ENCODE assay signal across 26 cellular contexts in genomic region chr1:96191165-96191564, GRCh38.
"Had no signal": no experiment of that assay in that cellular context is flagged by ENCODE, and none has a peak within 500 bp of the region (broad histone marks: within the 10 kb centered on the region; RNA-seq: fewer than 3 reads in every experiment).

No MANE protein-coding gene starts in this region.

- H3K27me3 ChIP-seq: brain microvascular endothelial cell, esophagus squamous epithelium had no signal

- H3K27ac Mint-ChIP-seq: activated CD4-positive, alpha-beta memory T cell treated with anti-CD3 and anti-CD28 coated beads, Interleukin-2, amount 10 ng/mL, durations not matched to agents 7 days and 5 days; activated CD4-positive, alpha-beta T cell treated with anti-CD3 and anti-CD28 coated beads, Interleukin-2, amount 10 ng/mL, durations not matched to agents 7 days and 5 days; activated naive CD8-positive, alpha-beta T cell; activated T-cell treated with anti-CD3 and anti-CD28 coated beads, Interleukin-2, amount 50 U/mL, for 24 hours; activated T-cell treated with anti-CD3 and anti-CD28 coated beads, Interleukin-2, amount 50 U/mL, for 72 hours; effector memory CD8-positive, alpha-beta T cell had no signal

- H3K4me3 ChIP-seq: esophagus squamous epithelium had no signal

- H3K36me3 ChIP-seq: brain microvascular endothelial cell, esophagus squamous epithelium had no signal

- H3K4me1 ChIP-seq: esophagus squamous epithelium had no signal

- H3K9me3 Mint-ChIP-seq: activated CD4-positive, alpha-beta memory T cell treated with anti-CD3 and anti-CD28 coated beads, Interleukin-2, amount 10 ng/mL, durations not matched to agents 7 days and 5 days had no signal

- H3K36me3 Mint-ChIP-seq: activated naive CD8-positive, alpha-beta T cell had no signal

- H3K27ac ChIP-seq: brain microvascular endothelial cell, epithelial cell of prostate, esophagus squamous epithelium had no signal

- H3K4me3 Mint-ChIP-seq: activated CD4-positive, alpha-beta memory T cell treated with anti-CD3 and anti-CD28 coated beads, Interleukin-2, amount 10 ng/mL, durations not matched to agents 7 days and 5 days; activated CD4-positive, alpha-beta T cell treated with anti-CD3 and anti-CD28 coated beads, Interleukin-2, amount 10 ng/mL, durations not matched to agents 7 days and 5 days; activated naive CD8-positive, alpha-beta T cell; activated T-cell treated with anti-CD3 and anti-CD28 coated beads, Interleukin-2, amount 50 U/mL, for 24 hours; activated T-cell treated with anti-CD3 and anti-CD28 coated beads, Interleukin-2, amount 50 U/mL, for 72 hours; central memory CD8-positive, alpha-beta T cell; effector memory CD8-positive, alpha-beta T cell had no signal

- DNase-seq: activated CD4-positive, alpha-beta memory T cell treated with anti-CD3 and anti-CD28 coated beads, Interleukin-2, amount 10 ng/mL, durations not matched to agents 7 days and 5 days; activated CD4-positive, alpha-beta T cell treated with anti-CD3 and anti-CD28 coated beads for 1 hour; activated CD4-positive, alpha-beta T cell treated with anti-CD3 and anti-CD28 coated beads for 4 hours; activated CD4-positive, alpha-beta T cell treated with anti-CD3 and anti-CD28 coated beads, Interleukin-2, amount 10 ng/mL, durations not matched to agents 7 days and 5 days; activated CD4-positive, alpha-beta T cell treated with anti-CD3 and anti-CD28 coated beads, Interleukin-2, amount 50 U/mL, for 4 hours; activated CD8-positive, alpha-beta memory T cell treated with anti-CD3 and anti-CD28 coated beads, Interleukin-2, amount 50 U/mL, for 48 hours; activated effector memory CD4-positive, alpha-beta T cell treated with Interleukin-2 at 50 U/mL for 16 hours; activated gamma-delta T cell treated with Interleukin-2 at 50 U/mL for 16 hours; activated naive CD4-positive, alpha-beta T cell treated with anti-CD3 and anti-CD28 coated beads, Interleukin-2, amount 50 U/mL, for 16 hours; activated naive CD4-positive, alpha-beta T cell treated with Interleukin-2 at 50 U/mL for 16 hours; activated T-cell treated with anti-CD3 and anti-CD28 coated beads for 4 hours; activated T-cell treated with anti-CD3 and anti-CD28 coated beads, Interleukin-2, amount 50 U/mL, for 24 hours; activated T-cell treated with anti-CD3 and anti-CD28 coated beads, Interleukin-2, amount 50 U/mL, for 72 hours; amniotic stem cell; anterior cingulate cortex; brain microvascular endothelial cell; cortex of kidney; dermis blood vessel endothelial cell; effector CD4-positive, alpha-beta T cell; effector memory CD8-positive, alpha-beta T cell; esophagus squamous epithelium; head of caudate nucleus; T-helper 2 cell had no signal

- H3K4me1 Mint-ChIP-seq: activated CD4-positive, alpha-beta memory T cell treated with anti-CD3 and anti-CD28 coated beads, Interleukin-2, amount 10 ng/mL, durations not matched to agents 7 days and 5 days; activated CD4-positive, alpha-beta T cell treated with anti-CD3 and anti-CD28 coated beads, Interleukin-2, amount 10 ng/mL, durations not matched to agents 7 days and 5 days; central memory CD8-positive, alpha-beta T cell had no signal

- H3K27me3 Mint-ChIP-seq: activated CD4-positive, alpha-beta memory T cell treated with anti-CD3 and anti-CD28 coated beads, Interleukin-2, amount 10 ng/mL, durations not matched to agents 7 days and 5 days; activated CD4-positive, alpha-beta T cell treated with anti-CD3 and anti-CD28 coated beads, Interleukin-2, amount 10 ng/mL, durations not matched to agents 7 days and 5 days; activated naive CD8-positive, alpha-beta T cell; activated T-cell treated with anti-CD3 and anti-CD28 coated beads, Interleukin-2, amount 50 U/mL, for 24 hours; central memory CD8-positive, alpha-beta T cell; effector memory CD8-positive, alpha-beta T cell had no signal
